ENCODE assay signal across 14 cellular contexts in the genomic region with DNA sequence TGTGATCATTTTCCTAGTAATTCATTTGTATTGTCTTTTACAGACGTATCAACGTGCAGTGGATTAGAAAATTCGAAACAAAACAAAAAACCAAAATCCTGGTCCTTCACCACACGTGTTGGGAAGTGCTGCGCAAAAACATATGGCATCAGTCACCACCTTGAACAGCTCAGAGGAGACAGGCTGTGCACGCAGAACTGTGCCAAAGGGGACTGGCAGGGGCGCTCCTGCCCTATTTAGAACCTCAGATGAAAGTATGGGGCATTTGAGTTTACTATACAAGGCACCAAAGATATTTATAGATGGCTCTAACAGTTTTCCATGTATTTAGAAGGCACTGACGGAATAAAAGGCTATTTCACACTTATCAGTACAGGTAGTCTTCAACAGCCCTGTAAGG. TPM values are rescaled to one million over a fixed set of nuclear protein-coding genes. Genes with fewer than 3 reads are reported as not detected.
DNase-seq lines count a peak whose midpoint lies in the region; ATAC-seq and TF ChIP-seq lines count a peak whose summit lies in the region.
"Had no signal": no experiment of that assay in that cellular context is flagged by ENCODE, and none has a peak within 500 bp of the region (broad histone marks: within the 10 kb centered on the region; RNA-seq: fewer than 3 reads in every experiment).

No MANE protein-coding gene starts in this region.

- peak; percentile 87 for ATAC-seq in Right ventricle myocardium inferior
- ATAC-seq in heart left ventricle, result peak; percentile 84 to 96 (median 96)
- peak; percentile 75 to 79 for ATAC-seq in right cardiac atrium
- no peak for ATAC-seq in GM21447 (IDR thresholded peaks at IDR 0.05; ENCODE audit: unreplicated experiment)
- ATAC-seq: HepG2 had no signal

- H3K27ac ChIP-seq in right atrium auricular region (peak overlapping the region in 1 of 2 donors; percentile 52), heart left ventricle (peak overlapping the region in 5 of 12 donors; percentile 13 to 75 (median 49)), right cardiac atrium (ENCODE audit: low read length) (no peak overlapping the region)
- H3K27ac ChIP-seq: 22Rv1 had no signal

- in situ Hi-C loops in ACHN (cut with HindIII; ENCODE audit: low pct_ligation_motif_present, low pct_unique_long_range_greater_than_20kb, low sequenced_read_pairs), result no loop called here

- no peaks in the 10 kb centered on the region for H3K27me3 ChIP-seq in right atrium auricular region
- no peaks in the 10 kb centered on the region for H3K27me3 ChIP-seq in heart left ventricle
- no peaks in the 10 kb centered on the region for H3K27me3 ChIP-seq in right cardiac atrium (ENCODE audit: control insufficient read depth, insufficient read depth)

- peaks cover 41% of the 10 kb centered on the region for H3K36me3 ChIP-seq in right atrium auricular region
- peaks cover 0 to 88% (median 62%) of the 10 kb centered on the region in 9 donors for H3K36me3 ChIP-seq in heart left ventricle

- H3K4me3 ChIP-seq in right atrium auricular region, result no peak overlapping the region
- no peak overlapping the region for H3K4me3 ChIP-seq in heart left ventricle
- no peak overlapping the region for H3K4me3 ChIP-seq in right cardiac atrium (ENCODE audit: low read length)

- no peak for TF ChIP-seq CTCF in right atrium auricular region (IDR thresholded peaks at IDR 0.05)
- TF ChIP-seq CTCF in heart left ventricle (IDR thresholded peaks at IDR 0.05), result no peak

- H3K9me3 ChIP-seq in right atrium auricular region (no peaks in the 10 kb centered on the region), heart left ventricle (no peaks in the 10 kb centered on the region), right cardiac atrium (ENCODE audit: control insufficient read depth, low read length) (no peaks in the 10 kb centered on the region)

- DNase-seq in Right ventricle myocardium inferior (ENCODE audit: missing footprints) (no peak), right atrium auricular region (ENCODE audit: low spot score) (no peak), cerebellar cortex (ENCODE audit: low spot score) (peak; percentile 94), heart left ventricle (peak in 4 of 5 donors; percentile 23 to 67 (median 44)), right cardiac atrium (no peak), ACHN (no peak), amniotic stem cell (lab: John Stamatoyannopoulos, UW) (no peak)
- DNase-seq: CD4-positive, alpha-beta memory T cell; DMS79; GOT3; H9 had no signal

- 60 to 78% (median 69%) methylated on average over 8 of the region's 8 CpGs for WGBS in heart left ventricle, 4 donors
- WGBS in right cardiac atrium, result 79% methylated on average over 8 of the region's 8 CpGs

- intact Hi-C loops in Right ventricle myocardium inferior (cut with DNase I) (no loop called here), heart left ventricle (cut with DNase I) (loop anchor here in 1 of 10 donors (10.0 kb wide), 1 partner anchor 193 kb away; no protein-coding TSS in a partner anchor), right cardiac atrium (cut with DNase I) (no loop called here)

- no peak for TF ChIP-seq POLR2A in heart left ventricle (IDR thresholded peaks at IDR 0.05)

- H3K4me1 ChIP-seq in right atrium auricular region, result no peaks in the 10 kb centered on the region
- peaks cover 0 to 8% (median 0%) of the 10 kb centered on the region in 12 donors for H3K4me1 ChIP-seq in heart left ventricle
- H3K4me1 ChIP-seq in right cardiac atrium (ENCODE audit: control insufficient read depth, insufficient read depth, low read length), result no peaks in the 10 kb centered on the region

RNA-seq across cellular contexts. Expression of a gene that starts 42.3 kb away (rescaled TPM):
- total RNA-seq in Right ventricle myocardium inferior (17.5 TPM), right atrium auricular region (10 to 100 TPM; 15.3 to 17.3 TPM), heart left ventricle (10 to 100 TPM; 15.3 to 21.3 (median 18.3) TPM), right cardiac atrium (10 to 100 TPM; 17.1 to 17.9 (median 17.7) TPM)
- polyA plus RNA-seq in heart left ventricle (10 to 100 TPM in 1 of 2 donors, 1 to 10 TPM in 1; 8.2 to 17.5 TPM), right cardiac atrium (9.6 TPM)

Comparison
In these comparisons a context has a peak if more than half of its experiments do, and no peak if none do; other contexts are left out.
1. DNase-seq: peak in cerebellar cortex (single experiment) and heart left ventricle (4 of 5); none in Right ventricle myocardium inferior (single experiment), right atrium auricular region (single experiment), right cardiac atrium (0 of 3), ACHN (single experiment) and amniotic stem cell (single experiment).